In genomic region chrX:20507901-20508620, GRCh38 we compare ENCODE assay signal across 22 cellular contexts.
DNase-seq lines count a peak whose midpoint lies in the region; ATAC-seq and FAIRE-seq lines count a peak whose summit lies in the region.
"Had no signal": no experiment of that assay in that cellular context is flagged by ENCODE, and none has a peak within 500 bp of the region (broad histone marks: within the 10 kb centered on the region; RNA-seq: fewer than 3 reads in every experiment).

No MANE protein-coding gene starts in this region.

- intact Hi-C loops in Right ventricle myocardium inferior (cut with DNase I), result no loop called here

- DNase-seq in DMS 273 (lab: John Stamatoyannopoulos, UW; ENCODE audit: unreplicated experiment) (peak; percentile 16), DMS 273 treated with DMSO at 0.1 percent for 48 hours (lab: John Stamatoyannopoulos, UW) (no peak), M059J (ENCODE audit: low read depth) (peak; percentile 91), cerebellar cortex (ENCODE audit: low spot score) (peak; percentile 54), frontal cortex (ENCODE audit: low spot score in 2 of 2) (no peak), activated T-cell treated with anti-CD3 and anti-CD28 coated beads for 4 hours (no peak), Right ventricle myocardium inferior (ENCODE audit: missing footprints) (no peak)
- DNase-seq: AML-193, DMS79, GOT3, HCEC 1CT, KBM-7, NCI-H1092 treated with DMSO at 0.1 percent for 48 hours, NCI-H1436 treated with DMSO at 0.1 percent for 48 hours, NCI-H2029 treated with DMSO at 0.1 percent for 48 hours, NCI-H2171, NCI-H526 treated with DMSO at 0.1 percent for 48 hours, OCI-M1, SHP77 had no signal

- FAIRE-seq in frontal cortex (lab: Jason Lieb, UNC), result no peak
- FAIRE-seq: D721Med, GM12878 had no signal

- ATAC-seq in GM19452 (IDR thresholded peaks at IDR 0.05; ENCODE audit: unreplicated experiment), result no peak
- no peak for ATAC-seq in Right ventricle myocardium inferior
- ATAC-seq: GM12878 had no signal

Comparison
In these comparisons a context has a peak if more than half of its experiments do, and no peak if none do; other contexts are left out.
1. DNase-seq: peak in DMS 273 (single experiment), M059J (single experiment) and cerebellar cortex (single experiment); none in DMS 273 treated with DMSO at 0.1 percent for 48 hours (single experiment), frontal cortex (0 of 2), activated T-cell treated with anti-CD3 and anti-CD28 coated beads for 4 hours (single experiment) and Right ventricle myocardium inferior (single experiment).